Comparison of ENCODE assay signal across 8 cellular contexts in genomic region chr1:203765029-203765837, GRCh38. TPM values are rescaled to one million over a fixed set of nuclear protein-coding genes. Genes with fewer than 3 reads are reported as not detected.
DNase-seq lines count a peak whose midpoint lies in the region; ATAC-seq and TF ChIP-seq lines count a peak whose summit lies in the region.

LAX1 (plus strand) TSS chr1:203765183; CDS start chr1:203765566, 383 bp downstream.

- H3K9me3 ChIP-seq in BLaER1 treated with 17β-estradiol and CSF1 and Interleukin-3, amounts not matched to agents 10 nM and 100 nM (replicated peaks in 1 of 11) = no peaks in the 10 kb centered on the region
- H3K9me3 ChIP-seq in sigmoid colon = no peaks in the 10 kb centered on the region

- no peaks in the 10 kb centered on the region for H3K9me3 Mint-ChIP-seq in T-cell
- H3K9me3 Mint-ChIP-seq in activated naive CD8-positive, alpha-beta T cell treated with anti-CD3 and anti-CD28 coated beads for 36 hours = peaks cover 3% of the 10 kb centered on the region

- peak within 1 kb of the TSS; percentile 26 to 70 (median 54); a peak in 18 of 20 replicates for H3K4me3 ChIP-seq in BLaER1 treated with 17β-estradiol and CSF1 and Interleukin-3, amounts not matched to agents 10 nM and 100 nM
- H3K4me3 ChIP-seq in sigmoid colon = no peak within 1 kb of the TSS

- H4K20me1 ChIP-seq in BLaER1 treated with 17β-estradiol and CSF1 and Interleukin-3, amounts not matched to agents 10 nM and 100 nM = no peaks in the 10 kb centered on the region

- H3K36me3 ChIP-seq in BLaER1 treated with 17β-estradiol and CSF1 and Interleukin-3, amounts not matched to agents 10 nM and 100 nM = peaks cover 0 to 9% (median 0%) of the 10 kb centered on the region in 11 experiments; a peak in 1 of 22 replicates
- no peaks in the 10 kb centered on the region for H3K36me3 ChIP-seq in sigmoid colon

- peaks cover 9% of the 10 kb centered on the region for H3K36me3 Mint-ChIP-seq in T-cell
- peaks cover 34% of the 10 kb centered on the region for H3K36me3 Mint-ChIP-seq in activated naive CD8-positive, alpha-beta T cell treated with anti-CD3 and anti-CD28 coated beads for 36 hours

- peak; percentile 47 to 88 (median 75) for DNase-seq in T-cell
- DNase-seq in activated naive CD8-positive, alpha-beta T cell treated with anti-CD3 and anti-CD28 coated beads for 36 hours = peak; percentile 82
- peak; percentile 43 to 72 (median 61) for DNase-seq in stimulated activated CD4-positive, alpha-beta T cell treated with anti-CD3 and anti-CD28 coated beads, TNF-alpha, amount 100 ng/mL, for 4 hours (ENCODE audit: low read depth in 3 of 3)
- DNase-seq in sigmoid colon = no peak
- no peak for DNase-seq in NCI-H2107 (lab: John Stamatoyannopoulos, UW)

- peak within 1 kb of the TSS; percentile 95 to 97 (median 95) for H3K4me3 Mint-ChIP-seq in T-cell
- peak within 1 kb of the TSS; percentile 95 for H3K4me3 Mint-ChIP-seq in activated naive CD8-positive, alpha-beta T cell treated with anti-CD3 and anti-CD28 coated beads for 36 hours

- H3K27me3 ChIP-seq in BLaER1 treated with 17β-estradiol and CSF1 and Interleukin-3, amounts not matched to agents 10 nM and 100 nM = no peaks in the 10 kb centered on the region
- H3K27me3 ChIP-seq in sigmoid colon = no peaks in the 10 kb centered on the region

- POLR2A ChIA-PET in T-cell (lab: Charles Lee) = interaction anchor here (0.7 to 1.1 kb wide), 11 partner anchors 9 to 252 kb away, joined by 3 to 7 read pairs (median 3); partner anchors contain the start of gene ATP2B4 (in 1 of the 2)

- peak within 1 kb of the TSS; percentile 71 to 85 (median 78) for H3K9ac ChIP-seq in BLaER1 treated with 17β-estradiol and CSF1 and Interleukin-3, amounts not matched to agents 10 nM and 100 nM

- peak; percentile 76 for ATAC-seq in GM21717 (IDR thresholded peaks at IDR 0.05; ENCODE audit: unreplicated experiment)
- peak; percentile 92 to 94 (median 93) for ATAC-seq in T-cell (replicated peaks in 1 of 4)
- ATAC-seq in GM21423 (IDR thresholded peaks at IDR 0.05; ENCODE audit: unreplicated experiment) = no peak

- H3K27ac ChIP-seq in BLaER1 treated with 17β-estradiol and CSF1 and Interleukin-3, amounts not matched to agents 10 nM and 100 nM = peak within 1 kb of the TSS; percentile 78 to 98 (median 93)
- H3K27ac ChIP-seq in sigmoid colon = peak within 1 kb of the TSS in 1 of 4 donors; percentile 20

- peaks cover 54 to 72% (median 62%) of the 10 kb centered on the region in 3 donors for H3K4me1 Mint-ChIP-seq in T-cell
- H3K4me1 Mint-ChIP-seq in activated naive CD8-positive, alpha-beta T cell treated with anti-CD3 and anti-CD28 coated beads for 36 hours = peaks cover 49% of the 10 kb centered on the region

- intact Hi-C loops in sigmoid colon (cut with DNase I) = no loop called here

- no peaks in the 10 kb centered on the region for H3K27me3 Mint-ChIP-seq in T-cell
- no peaks in the 10 kb centered on the region for H3K27me3 Mint-ChIP-seq in activated naive CD8-positive, alpha-beta T cell treated with anti-CD3 and anti-CD28 coated beads for 36 hours

- H3K4me1 ChIP-seq in BLaER1 treated with 17β-estradiol and CSF1 and Interleukin-3, amounts not matched to agents 10 nM and 100 nM = peaks cover 44 to 69% (median 63%) of the 10 kb centered on the region in 10 experiments
- H3K4me1 ChIP-seq in sigmoid colon = peaks cover 0 to 17% (median 14%) of the 10 kb centered on the region in 4 donors

- CTCF ChIA-PET in T-cell (lab: Charles Lee) = interaction anchor here in 1 of 2 donors (0.5 to 1.5 kb wide), 10 partner anchors 21 to 498 kb away, joined by 3 to 8 read pairs (median 3); partner anchors contain the start of gene ATP2B4

- TF ChIP-seq POLR2A in sigmoid colon (IDR thresholded peaks at IDR 0.05) = no peak

- no peak for TF ChIP-seq EP300 in sigmoid colon (IDR thresholded peaks at IDR 0.05)

- no peak for TF ChIP-seq CTCF in sigmoid colon (IDR thresholded peaks at IDR 0.05)

- peak within 1 kb of the TSS; percentile 77 to 95 (median 85) for H3K4me2 ChIP-seq in BLaER1 treated with 17β-estradiol and CSF1 and Interleukin-3, amounts not matched to agents 10 nM and 100 nM

- peak within 1 kb of the TSS; percentile 98 to 99 for H3K27ac Mint-ChIP-seq in T-cell
- peak within 1 kb of the TSS; percentile 98 for H3K27ac Mint-ChIP-seq in activated naive CD8-positive, alpha-beta T cell treated with anti-CD3 and anti-CD28 coated beads for 36 hours

- 61 to 81% methylated on average over 16 of the region's 16 CpGs for WGBS in sigmoid colon, 2 donors

RNA-seq across cellular contexts. Expression of gene LAX1, which starts in this region (rescaled TPM):
- total RNA-seq in T-cell (10 to 100 TPM; 20.0 to 32.4 (median 29.1) TPM), sigmoid colon (1 to 10 TPM in 1 of 4 donors, under 1 TPM in 1, not detected in 2; 0.83 to 1.1 TPM)
- 10 to 100 TPM; 28.9 to 30.1 TPM for total RNA-seq in activated naive CD8-positive, alpha-beta T cell treated with anti-CD3 and anti-CD28 coated beads for 36 hours
- polyA plus RNA-seq in sigmoid colon = 1 to 10 TPM in 1 of 3 donors, under 1 TPM in 1, not detected in 1; 0.60 to 3.6 TPM

Comparison
In these comparisons a context has a peak if more than half of its experiments do, and no peak if none do; other contexts are left out.
1. RNA of gene LAX1 (total RNA-seq): 28.9 to 30.1 TPM in activated naive CD8-positive, alpha-beta T cell treated with anti-CD3 and anti-CD28 coated beads for 36 hours and 20.0 to 32.4 TPM in T-cell; 0.83 to 1.1 TPM in sigmoid colon; every median in the first group is over 10 times any median in the second.
2. H3K4me3 ChIP-seq: peak in BLaER1 treated with 17β-estradiol and CSF1 and Interleukin-3, amounts not matched to agents 10 nM and 100 nM (10 of 10); none in sigmoid colon (0 of 4).
3. DNase-seq: peak in T-cell (34 of 34), activated naive CD8-positive, alpha-beta T cell treated with anti-CD3 and anti-CD28 coated beads for 36 hours (single experiment) and stimulated activated CD4-positive, alpha-beta T cell treated with anti-CD3 and anti-CD28 coated beads, TNF-alpha, amount 100 ng/mL, for 4 hours (3 of 3); none in sigmoid colon (single experiment) and NCI-H2107 (single experiment).